In the genomic region with DNA sequence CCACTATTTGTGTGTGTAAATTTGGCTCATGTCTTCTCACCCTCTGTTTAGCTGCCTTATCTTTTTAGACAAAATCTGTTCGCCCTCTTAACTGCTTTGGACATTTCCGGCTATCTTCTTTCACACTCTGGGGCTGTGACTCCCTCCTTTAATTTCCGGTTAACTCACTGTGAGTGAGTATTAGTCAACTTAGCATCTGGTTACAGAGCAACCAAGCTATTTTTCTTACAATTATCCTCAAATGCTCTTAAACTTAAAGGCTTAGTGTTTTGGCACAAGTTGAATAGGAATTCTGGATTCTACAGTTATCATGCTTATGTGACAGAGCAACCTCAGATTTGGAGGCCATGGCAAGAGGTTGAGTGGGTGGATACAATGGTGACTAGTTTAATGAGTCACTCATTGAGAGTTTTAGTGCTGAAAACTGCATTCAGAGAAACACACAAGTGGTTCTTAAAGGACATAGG, we compare ENCODE assay signal across 17 cellular contexts.
A peak's percentile ranks its signal among the peaks of the same experiment; 100 is the strongest.
DNase-seq lines count a peak whose midpoint lies in the region; ATAC-seq, FAIRE-seq and TF ChIP-seq lines count a peak whose summit lies in the region.
"Had no signal": no experiment of that assay in that cellular context is flagged by ENCODE, and none has a peak within 500 bp of the region (broad histone marks: within the 10 kb centered on the region; RNA-seq: fewer than 3 reads in every experiment).

No MANE protein-coding gene starts in this region.

- intact Hi-C loops in left ventricle myocardium inferior (cut with micrococcal nuclease) (no loop called here), PC-9 (cut with micrococcal nuclease; ENCODE audit: unreplicated experiment) (no loop called here)
- intact Hi-C loops in CD4-positive, alpha-beta T cell (cut with DNase I, micrococcal nuclease) = no loop called here

- H3K4me3 ChIP-seq in cardiac muscle cell = no peak overlapping the region
- no peak overlapping the region for H3K4me3 ChIP-seq in left ventricle myocardium inferior
- no peak overlapping the region for H3K4me3 ChIP-seq in fibroblast of mammary gland (ENCODE audit: control insufficient read depth, low read depth, low read length)
- no peak overlapping the region for H3K4me3 ChIP-seq in PC-9
- H3K4me3 ChIP-seq: hepatocyte, upper lobe of right lung had no signal

- peak overlapping the region; percentile 58 for H3K27ac ChIP-seq in cardiac muscle cell
- no peak overlapping the region for H3K27ac ChIP-seq in left ventricle myocardium inferior (replicated peaks)
- H3K27ac ChIP-seq in PC-9 = no peak overlapping the region
- no peak overlapping the region for H3K27ac ChIP-seq in CD4-positive, alpha-beta T cell (ENCODE audit: low read depth, low read length)
- H3K27ac ChIP-seq: hepatocyte, upper lobe of right lung had no signal

- no peak overlapping the region for H3K4me2 ChIP-seq in PC-9
- H3K4me2 ChIP-seq: hepatocyte had no signal

- H3K9me3 ChIP-seq in cardiac muscle cell (ENCODE audit: low read depth) (no peaks in the 10 kb centered on the region), left ventricle myocardium inferior (replicated peaks) (no peaks in the 10 kb centered on the region), PC-9 (ENCODE audit: insufficient read depth, low read depth) (no peaks in the 10 kb centered on the region)
- H3K9me3 ChIP-seq in CD4-positive, alpha-beta T cell (ENCODE audit: control insufficient read depth, low read length) = no peaks in the 10 kb centered on the region
- H3K9me3 ChIP-seq: BE2C, upper lobe of right lung had no signal

- no peak for ATAC-seq in CD4-positive, alpha-beta T cell (ENCODE audit: poor library complexity)
- ATAC-seq: Right ventricle myocardium inferior had no signal

- no peak overlapping the region for H3K27ac Mint-ChIP-seq in CD4-positive, alpha-beta T cell
- H3K27ac Mint-ChIP-seq: activated CD4-positive, alpha-beta memory T cell treated with anti-CD3 and anti-CD28 coated beads, Interleukin-2, amount 10 ng/mL, durations not matched to agents 7 days and 5 days; nephron had no signal

- no peak overlapping the region for H2AFZ ChIP-seq in PC-9
- H2AFZ ChIP-seq: hepatocyte had no signal

- POLR2A ChIA-PET in PC-9 (lab: Charles Lee; ENCODE audit: unreplicated experiment) = no interaction called here
- POLR2A ChIA-PET in CD4-positive, alpha-beta T cell (lab: Charles Lee) = no interaction called here

- TF ChIP-seq CTCF in cardiac muscle cell (IDR thresholded peaks at IDR 0.05; ENCODE audit: low read depth, low read length) (no peak), left ventricle myocardium inferior (IDR thresholded peaks at IDR 0.05; ENCODE audit: borderline replicate concordance) (no peak), fibroblast of mammary gland (conservative IDR thresholded peaks at IDR 0.05; ENCODE audit: control insufficient read depth, insufficient read depth, low read depth, low read length) (no peak), PC-9 (conservative IDR thresholded peaks at IDR 0.05) (no peak)
- TF ChIP-seq CTCF in CD4-positive, alpha-beta T cell (IDR thresholded peaks at IDR 0.05) = no peak

- H3K9me3 Mint-ChIP-seq in CD4-positive, alpha-beta T cell = no peaks in the 10 kb centered on the region
- H3K9me3 Mint-ChIP-seq: activated CD4-positive, alpha-beta memory T cell treated with anti-CD3 and anti-CD28 coated beads, Interleukin-2, amount 10 ng/mL, durations not matched to agents 7 days and 5 days; nephron had no signal

- no peaks in the 10 kb centered on the region for H3K4me1 Mint-ChIP-seq in CD4-positive, alpha-beta T cell (ENCODE audit: low read depth)
- H3K4me1 Mint-ChIP-seq: activated CD4-positive, alpha-beta memory T cell treated with anti-CD3 and anti-CD28 coated beads, Interleukin-2, amount 10 ng/mL, durations not matched to agents 7 days and 5 days; central memory CD8-positive, alpha-beta T cell; nephron had no signal

- H3K79me2 ChIP-seq in PC-9 (ENCODE audit: low read depth) = no peaks in the 10 kb centered on the region
- H3K79me2 ChIP-seq: hepatocyte had no signal

- FAIRE-seq in GM19239 (lab: Jason Lieb, UNC) = no peak
- FAIRE-seq: GM12892 had no signal

- no peaks in the 10 kb centered on the region for H4K20me1 ChIP-seq in PC-9 (ENCODE audit: insufficient read depth)

- H3K36me3 Mint-ChIP-seq in CD4-positive, alpha-beta T cell (ENCODE audit: low read depth) = no peaks in the 10 kb centered on the region

- CTCF ChIA-PET in PC-9 (lab: Charles Lee) = no interaction called here
- CTCF ChIA-PET in CD4-positive, alpha-beta T cell (lab: Charles Lee) = no interaction called here

- no peaks in the 10 kb centered on the region for H3K27me3 Mint-ChIP-seq in CD4-positive, alpha-beta T cell
- H3K27me3 Mint-ChIP-seq: activated CD4-positive, alpha-beta memory T cell treated with anti-CD3 and anti-CD28 coated beads, Interleukin-2, amount 10 ng/mL, durations not matched to agents 7 days and 5 days; central memory CD8-positive, alpha-beta T cell had no signal

- BruUV-seq in PC-9 (replicated peaks; lab: Mats Ljungman, UMichigan) = no TSS peak

- H3K27me3 ChIP-seq in cardiac muscle cell (no peaks in the 10 kb centered on the region), left ventricle myocardium inferior (ENCODE audit: low read depth) (no peaks in the 10 kb centered on the region), PC-9 (ENCODE audit: insufficient read depth, low read depth) (no peaks in the 10 kb centered on the region)
- H3K27me3 ChIP-seq in CD4-positive, alpha-beta T cell (ENCODE audit: control insufficient read depth, insufficient read depth, low read length) = no peaks in the 10 kb centered on the region
- H3K27me3 ChIP-seq: BE2C, hepatocyte, upper lobe of right lung had no signal

- H3K36me3 ChIP-seq in cardiac muscle cell (no peaks in the 10 kb centered on the region), left ventricle myocardium inferior (no peaks in the 10 kb centered on the region), PC-9 (ENCODE audit: low read depth) (no peaks in the 10 kb centered on the region)
- H3K36me3 ChIP-seq: BE2C, upper lobe of right lung had no signal

- no peaks in the 10 kb centered on the region for H3K9me2 ChIP-seq in PC-9 (ENCODE audit: insufficient read depth)

- DNase-seq in cardiac muscle cell (ENCODE audit: low read depth in 1 of 2, low spot score in 1 of 2) (peak in 1 of 2 donors; percentile 92), left ventricle myocardium inferior (no peak), RPMI7951 (ENCODE audit: low read depth) (peak; percentile 89), fibroblast of mammary gland (ENCODE audit: low read depth) (peak; percentile 97), medulla oblongata (ENCODE audit: extremely low spot score) (no peak), GM19239 (ENCODE audit: insufficient read length, low spot score) (no peak), PC-9 (no peak)
- no peak for DNase-seq in CD4-positive, alpha-beta T cell
- DNase-seq: activated CD4-positive, alpha-beta memory T cell treated with anti-CD3 and anti-CD28 coated beads, Interleukin-2, amount 10 ng/mL, durations not matched to agents 7 days and 5 days; BE2C; NCI-H1694; upper lobe of right lung had no signal

- no peaks in the 10 kb centered on the region for H3F3A ChIP-seq in PC-9 (ENCODE audit: insufficient read depth, low read depth)

- H3K4me3 Mint-ChIP-seq in CD4-positive, alpha-beta T cell = no peak overlapping the region
- H3K4me3 Mint-ChIP-seq: activated CD4-positive, alpha-beta memory T cell treated with anti-CD3 and anti-CD28 coated beads, Interleukin-2, amount 10 ng/mL, durations not matched to agents 7 days and 5 days; central memory CD8-positive, alpha-beta T cell; nephron had no signal

- H3K4me1 ChIP-seq in cardiac muscle cell (ENCODE audit: low read depth) (peaks cover 13% of the 10 kb centered on the region), left ventricle myocardium inferior (no peaks in the 10 kb centered on the region), PC-9 (replicated peaks; ENCODE audit: insufficient read depth) (no peaks in the 10 kb centered on the region)
- H3K4me1 ChIP-seq: BE2C, upper lobe of right lung had no signal

Comparison
In these comparisons a context has a peak if more than half of its experiments do, and no peak if none do; other contexts are left out.
1. DNase-seq: peak in RPMI7951 (single experiment) and fibroblast of mammary gland (single experiment); none in left ventricle myocardium inferior (single experiment), medulla oblongata (single experiment), GM19239 (single experiment), PC-9 (0 of 2) and CD4-positive, alpha-beta T cell (0 of 10).